Comparison of ENCODE assay signal across 8 cellular contexts in genomic region chr1:62131093-62131725, GRCh38.
DNase-seq lines count a peak whose midpoint lies in the region; ATAC-seq and TF ChIP-seq lines count a peak whose summit lies in the region.

No MANE protein-coding gene starts in this region.

- ATAC-seq in GM19324 (IDR thresholded peaks at IDR 0.05; ENCODE audit: low FRiP score, unreplicated experiment): peak; percentile 78
- ATAC-seq in HG03175 (IDR thresholded peaks at IDR 0.05; ENCODE audit: unreplicated experiment): peak; percentile 91
- peak; percentile 73 for ATAC-seq in Right ventricle myocardium superior (ENCODE audit: poor library complexity)
- ATAC-seq in GM19328 (IDR thresholded peaks at IDR 0.05; ENCODE audit: unreplicated experiment): no peak

- H3K9me3 Mint-ChIP-seq in Calu3 (ENCODE audit: low read depth, unreplicated experiment): no peaks in the 10 kb centered on the region
- no peaks in the 10 kb centered on the region for H3K9me3 Mint-ChIP-seq in activated T-helper 1 cell treated with anti-CD3 and anti-CD28 coated beads, Interleukin-12 subunit alpha, Interleukin-12 subunit beta, Interleukin-2, Interleukin-4 antibody, amounts not matched to agents 30 ng/mL and 10 ng/mL and 1 ng/mL, durations not matched to agents 14 hours and 24 hours and 36 hours

- intact Hi-C loops in Calu3 (cut with micrococcal nuclease; ENCODE audit: unreplicated experiment) (loop anchor here (1.0 to 5.0 kb wide), 2 partner anchors 49 to 179 kb away; no protein-coding TSS in a partner anchor), Right ventricle myocardium superior (cut with DNase I) (no loop called here)
- intact Hi-C loops in activated T-helper 1 cell treated with anti-CD3 and anti-CD28 coated beads, Interleukin-12 subunit alpha, Interleukin-12 subunit beta, Interleukin-2, Interleukin-4 antibody, amounts not matched to agents 30 ng/mL and 10 ng/mL and 1 ng/mL, durations not matched to agents 14 hours and 24 hours and 36 hours (cut with micrococcal nuclease): loop anchor here (1.0 kb wide), 1 partner anchor 49 kb away; no protein-coding TSS in a partner anchor

- CTCF ChIA-PET in Calu3 (lab: Charles Lee): interaction anchor here (1.0 to 2.0 kb wide), 4 partner anchors 9 to 48 kb away, joined by 3 to 8 read pairs (median 6); no protein-coding TSS in a partner anchor

- no peak overlapping the region for H3K4me3 Mint-ChIP-seq in Calu3 (ENCODE audit: low read depth, unreplicated experiment)
- H3K4me3 Mint-ChIP-seq in activated T-helper 1 cell treated with anti-CD3 and anti-CD28 coated beads, Interleukin-12 subunit alpha, Interleukin-12 subunit beta, Interleukin-2, Interleukin-4 antibody, amounts not matched to agents 30 ng/mL and 10 ng/mL and 1 ng/mL, durations not matched to agents 14 hours and 24 hours and 36 hours: no peak overlapping the region

- peaks cover 25% of the 10 kb centered on the region for H3K36me3 Mint-ChIP-seq in Calu3 (ENCODE audit: insufficient read depth, unreplicated experiment)
- H3K36me3 Mint-ChIP-seq in activated T-helper 1 cell treated with anti-CD3 and anti-CD28 coated beads, Interleukin-12 subunit alpha, Interleukin-12 subunit beta, Interleukin-2, Interleukin-4 antibody, amounts not matched to agents 30 ng/mL and 10 ng/mL and 1 ng/mL, durations not matched to agents 14 hours and 24 hours and 36 hours (ENCODE audit: low read depth): no peaks in the 10 kb centered on the region

- no TSS peak for BruUV-seq in Calu3 (replicated peaks; lab: Mats Ljungman, UMichigan)

- TF ChIP-seq CTCF in Calu3 (IDR thresholded peaks at IDR 0.05; ENCODE audit: unreplicated experiment): peak; percentile 79

- peak; percentile 53 for DNase-seq in Calu3
- peak; percentile 36 for DNase-seq in NCI-H510A treated with DMSO at 0.1 percent for 48 hours (lab: John Stamatoyannopoulos, UW)
- peak; percentile 3 for DNase-seq in activated T-helper 1 cell treated with anti-CD3 and anti-CD28 coated beads, Interleukin-12 subunit alpha, Interleukin-12 subunit beta, Interleukin-2, Interleukin-4 antibody, amounts not matched to agents 30 ng/mL and 10 ng/mL and 1 ng/mL, durations not matched to agents 14 hours and 24 hours and 36 hours (ENCODE audit: low spot score)
- no peak for DNase-seq in Right ventricle myocardium superior
- peak; percentile 70 for DNase-seq in renal cortical epithelial cell (ENCODE audit: low read depth)

- no peaks in the 10 kb centered on the region for H3K4me1 Mint-ChIP-seq in Calu3 (ENCODE audit: low read depth, unreplicated experiment)
- H3K4me1 Mint-ChIP-seq in activated T-helper 1 cell treated with anti-CD3 and anti-CD28 coated beads, Interleukin-12 subunit alpha, Interleukin-12 subunit beta, Interleukin-2, Interleukin-4 antibody, amounts not matched to agents 30 ng/mL and 10 ng/mL and 1 ng/mL, durations not matched to agents 14 hours and 24 hours and 36 hours (ENCODE audit: low read depth): no peaks in the 10 kb centered on the region

- H3K27ac Mint-ChIP-seq in Calu3 (ENCODE audit: unreplicated experiment): no peak overlapping the region
- H3K27ac Mint-ChIP-seq in activated T-helper 1 cell treated with anti-CD3 and anti-CD28 coated beads, Interleukin-12 subunit alpha, Interleukin-12 subunit beta, Interleukin-2, Interleukin-4 antibody, amounts not matched to agents 30 ng/mL and 10 ng/mL and 1 ng/mL, durations not matched to agents 14 hours and 24 hours and 36 hours: no peak overlapping the region

- H3K27me3 Mint-ChIP-seq in Calu3 (ENCODE audit: unreplicated experiment): no peaks in the 10 kb centered on the region
- no peaks in the 10 kb centered on the region for H3K27me3 Mint-ChIP-seq in activated T-helper 1 cell treated with anti-CD3 and anti-CD28 coated beads, Interleukin-12 subunit alpha, Interleukin-12 subunit beta, Interleukin-2, Interleukin-4 antibody, amounts not matched to agents 30 ng/mL and 10 ng/mL and 1 ng/mL, durations not matched to agents 14 hours and 24 hours and 36 hours (ENCODE audit: insufficient read depth)
